8 cellular contexts compared by ENCODE assay signal in the genomic region with DNA sequence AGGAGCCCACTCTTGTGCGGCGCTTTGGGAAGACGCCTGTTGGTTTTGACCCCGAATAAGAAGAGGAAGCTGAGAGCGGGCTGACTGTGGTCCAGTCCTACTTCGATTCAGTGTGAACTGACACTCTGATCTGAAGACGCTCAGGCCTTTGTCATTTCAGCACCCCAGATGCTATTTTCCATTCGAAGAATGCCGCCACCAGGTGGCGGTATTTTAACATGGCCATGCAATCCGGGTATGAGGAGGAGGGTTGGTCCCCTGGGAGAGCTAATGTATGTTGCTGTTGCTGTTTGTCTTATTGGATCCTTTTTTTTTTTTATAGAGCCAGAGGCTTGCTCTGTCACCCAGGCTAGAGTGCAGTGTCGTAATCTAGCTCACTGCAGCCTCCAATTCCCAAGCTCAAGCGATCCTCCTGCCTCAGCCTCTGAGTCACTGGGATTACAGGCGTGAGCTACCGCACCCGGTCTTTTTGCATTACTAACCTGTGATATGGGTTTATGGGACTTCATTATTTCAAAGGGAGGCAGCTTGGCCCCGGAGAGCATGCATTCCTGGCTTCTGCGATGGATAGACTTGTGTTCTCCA. TPM values are rescaled to one million over a fixed set of nuclear protein-coding genes. Genes with fewer than 3 reads are reported as not detected.
A peak's percentile ranks its signal among the peaks of the same experiment; 100 is the strongest.
DNase-seq lines count a peak whose midpoint lies in the region; ATAC-seq and TF ChIP-seq lines count a peak whose summit lies in the region.

No MANE protein-coding gene starts in this region.

- H3K4me3 ChIP-seq in HEK293 (ENCODE audit: low read depth, low read length), result peak overlapping the region; percentile 58
- peak overlapping the region; percentile 99 for H3K4me3 ChIP-seq in parathyroid adenoma (ENCODE audit: low read depth, low read length)
- H3K4me3 ChIP-seq in tibial nerve, result peak overlapping the region; percentile 69 to 86 (median 84)

- H3K9me3 Mint-ChIP-seq in activated naive CD8-positive, alpha-beta T cell treated with anti-CD3 and anti-CD28 coated beads for 36 hours, result no peaks in the 10 kb centered on the region

- peaks cover 19% of the 10 kb centered on the region for H3K36me3 Mint-ChIP-seq in activated naive CD8-positive, alpha-beta T cell treated with anti-CD3 and anti-CD28 coated beads for 36 hours

- peaks cover 23% of the 10 kb centered on the region for H3K79me2 ChIP-seq in parathyroid adenoma

- H3K4me2 ChIP-seq in parathyroid adenoma (ENCODE audit: low read length), result peak overlapping the region; percentile 100

- intact Hi-C loops in Right ventricle myocardium superior (cut with DNase I), result loop anchor here (5.0 to 10.0 kb wide), 3 partner anchors 58 to 308 kb away; no protein-coding TSS in a partner anchor

- H3K4me1 Mint-ChIP-seq in activated naive CD8-positive, alpha-beta T cell treated with anti-CD3 and anti-CD28 coated beads for 36 hours, result peaks cover 35% of the 10 kb centered on the region

- ATAC-seq in SK-N-SH treated with all-trans-retinoic acid at 6 μM for 48 hours (peak; percentile 73), Right ventricle myocardium superior (ENCODE audit: poor library complexity) (peak; percentile 78)

- TF ChIP-seq EP300 in tibial nerve (IDR thresholded peaks at IDR 0.05), result no peak

- peak overlapping the region; percentile 100 for H3K27ac Mint-ChIP-seq in activated naive CD8-positive, alpha-beta T cell treated with anti-CD3 and anti-CD28 coated beads for 36 hours

- H3K27me3 Mint-ChIP-seq in activated naive CD8-positive, alpha-beta T cell treated with anti-CD3 and anti-CD28 coated beads for 36 hours, result no peaks in the 10 kb centered on the region

- TF ChIP-seq POLR2A in tibial nerve (IDR thresholded peaks at IDR 0.05), result no peak

- H3K27me3 ChIP-seq in parathyroid adenoma (ENCODE audit: control insufficient read depth, insufficient read depth, low read length) (no peaks in the 10 kb centered on the region), tibial nerve (no peaks in the 10 kb centered on the region)

- WGBS in tibial nerve, 2 donors, result 26 to 28% methylated on average over 18 of the region's 18 CpGs

- POLR2A ChIA-PET in HEK293 (lab: Yijun Ruan, JAX), result interaction anchor here (0.5 to 4.2 kb wide), 34 partner anchors 8 to 875 kb away, joined by 3 to 60 read pairs (median 5); a partner anchor contains a TSS

- peaks cover 0 to 25% of the 10 kb centered on the region in 2 experiments; a peak in 2 of 3 replicates for H3K36me3 ChIP-seq in HEK293 (ENCODE audit: control insufficient read depth in 2 of 2, insufficient read depth in 1 of 2, low read length in 2 of 2)
- no peaks in the 10 kb centered on the region for H3K36me3 ChIP-seq in parathyroid adenoma (ENCODE audit: control insufficient read depth, insufficient read depth, low read length)
- peaks cover 0 to 20% (median 7%) of the 10 kb centered on the region in 3 donors for H3K36me3 ChIP-seq in tibial nerve

- H3K9me3 ChIP-seq in HEK293 (ENCODE audit: control insufficient read depth, insufficient read depth, low read depth, low read length) (no peaks in the 10 kb centered on the region), parathyroid adenoma (ENCODE audit: control insufficient read depth, low read length) (no peaks in the 10 kb centered on the region), tibial nerve (no peaks in the 10 kb centered on the region)

- H3K4me3 Mint-ChIP-seq in activated naive CD8-positive, alpha-beta T cell treated with anti-CD3 and anti-CD28 coated beads for 36 hours, result peak overlapping the region; percentile 96

- H3K9ac ChIP-seq in parathyroid adenoma, result no peak overlapping the region

- peak overlapping the region; percentile 53; the same call in 1 of the 2 replicates for H3K27ac ChIP-seq in HEK293 (ENCODE audit: extremely low read depth, low read depth, low read length)
- H3K27ac ChIP-seq in parathyroid adenoma, result peak overlapping the region; percentile 68
- peak overlapping the region; percentile 90 to 99 (median 96) for H3K27ac ChIP-seq in tibial nerve

- H3K4me1 ChIP-seq in HEK293 (ENCODE audit: control insufficient read depth, insufficient read depth, low read length) (no peaks in the 10 kb centered on the region), parathyroid adenoma (no peaks in the 10 kb centered on the region), tibial nerve (peaks cover 0 to 41% (median 6%) of the 10 kb centered on the region in 4 donors)

- TF ChIP-seq CTCF in HEK293 (tag by site-specific recombination; IDR thresholded peaks at IDR 0.05), result peak; percentile 92
- peak; percentile 90 for TF ChIP-seq CTCF in parathyroid adenoma (IDR thresholded peaks at IDR 0.05)
- peak; percentile 80 to 94 (median 91) for TF ChIP-seq CTCF in tibial nerve (IDR thresholded peaks at IDR 0.05)

- CTCF ChIA-PET in HEK293 (lab: Yijun Ruan, JAX), result interaction anchor here (0.5 to 2.6 kb wide), 39 partner anchors 9 to 450 kb away, joined by 3 to 26 read pairs (median 4); a partner anchor contains a TSS

- peak overlapping the region; percentile 89 for H2AFZ ChIP-seq in parathyroid adenoma

- peak; percentile 90 for DNase-seq in EH (ENCODE audit: low read depth)
- DNase-seq in NCI-H1048 (lab: John Stamatoyannopoulos, UW), result peak; percentile 55
- peak; percentile 81 for DNase-seq in activated naive CD8-positive, alpha-beta T cell treated with anti-CD3 and anti-CD28 coated beads for 36 hours
- peak; percentile 91 for DNase-seq in Right ventricle myocardium superior
- DNase-seq in tibial nerve (ENCODE audit: low spot score in 2 of 2), result peak; percentile 91 to 97

TF ChIP-seq in HEK293, 187 proteins besides CTCF, POLR2A, EP300 and RAD21 (continues in another document):
- TF ChIP-seq KLF7 (tag by site-specific recombination; IDR thresholded peaks at IDR 0.05; ENCODE audit: borderline replicate concordance) (no peak), ZNF350 (tag by site-specific recombination; IDR thresholded peaks at IDR 0.05) (no peak), ZNF394 (tag by site-specific recombination; IDR thresholded peaks at IDR 0.05; ENCODE audit: borderline replicate concordance) (0 out of 2 replicates have a peak, but pooled peaks have one; percentile 47), ZNF48 (tag by site-specific recombination; IDR thresholded peaks at IDR 0.05) (no peak), ZNF433 (tag by site-specific recombination; IDR thresholded peaks at IDR 0.05; ENCODE audit: low read depth) (no peak), MZF1 (tag by site-specific recombination; IDR thresholded peaks at IDR 0.05; ENCODE audit: borderline replicate concordance) (no peak; the same call in 1 of the 2 replicates)
- TF ChIP-seq, protein P1, sequence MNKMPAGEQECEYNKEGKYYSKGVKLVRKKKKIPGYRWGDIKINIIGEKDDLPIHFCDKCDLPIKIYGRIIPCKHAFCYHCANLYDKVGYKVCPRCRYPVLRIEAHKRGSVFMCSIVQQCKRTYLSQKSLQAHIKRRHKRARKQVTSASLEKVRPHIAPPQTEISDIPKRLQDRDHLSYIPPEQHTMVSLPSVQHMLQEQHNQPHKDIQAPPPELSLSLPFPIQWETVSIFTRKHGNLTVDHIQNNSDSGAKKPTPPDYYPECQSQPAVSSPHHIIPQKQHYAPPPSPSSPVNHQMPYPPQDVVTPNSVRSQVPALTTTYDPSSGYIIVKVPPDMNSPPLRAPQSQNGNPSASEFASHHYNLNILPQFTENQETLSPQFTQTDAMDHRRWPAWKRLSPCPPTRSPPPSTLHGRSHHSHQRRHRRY (tag by site-specific recombination; IDR thresholded peaks at IDR 0.05), result no peak

TF ChIP-seq in SK-N-SH treated with all-trans-retinoic acid at 6 μM for 48 hours, 23 proteins besides CTCF, POLR2A, EP300 and RAD21 (continues in another document):
- no peak for TF ChIP-seq PPARA (CRISPR knock-in tag; IDR thresholded peaks at IDR 0.05; ENCODE audit: borderline replicate concordance)
- TF ChIP-seq, protein P2, sequence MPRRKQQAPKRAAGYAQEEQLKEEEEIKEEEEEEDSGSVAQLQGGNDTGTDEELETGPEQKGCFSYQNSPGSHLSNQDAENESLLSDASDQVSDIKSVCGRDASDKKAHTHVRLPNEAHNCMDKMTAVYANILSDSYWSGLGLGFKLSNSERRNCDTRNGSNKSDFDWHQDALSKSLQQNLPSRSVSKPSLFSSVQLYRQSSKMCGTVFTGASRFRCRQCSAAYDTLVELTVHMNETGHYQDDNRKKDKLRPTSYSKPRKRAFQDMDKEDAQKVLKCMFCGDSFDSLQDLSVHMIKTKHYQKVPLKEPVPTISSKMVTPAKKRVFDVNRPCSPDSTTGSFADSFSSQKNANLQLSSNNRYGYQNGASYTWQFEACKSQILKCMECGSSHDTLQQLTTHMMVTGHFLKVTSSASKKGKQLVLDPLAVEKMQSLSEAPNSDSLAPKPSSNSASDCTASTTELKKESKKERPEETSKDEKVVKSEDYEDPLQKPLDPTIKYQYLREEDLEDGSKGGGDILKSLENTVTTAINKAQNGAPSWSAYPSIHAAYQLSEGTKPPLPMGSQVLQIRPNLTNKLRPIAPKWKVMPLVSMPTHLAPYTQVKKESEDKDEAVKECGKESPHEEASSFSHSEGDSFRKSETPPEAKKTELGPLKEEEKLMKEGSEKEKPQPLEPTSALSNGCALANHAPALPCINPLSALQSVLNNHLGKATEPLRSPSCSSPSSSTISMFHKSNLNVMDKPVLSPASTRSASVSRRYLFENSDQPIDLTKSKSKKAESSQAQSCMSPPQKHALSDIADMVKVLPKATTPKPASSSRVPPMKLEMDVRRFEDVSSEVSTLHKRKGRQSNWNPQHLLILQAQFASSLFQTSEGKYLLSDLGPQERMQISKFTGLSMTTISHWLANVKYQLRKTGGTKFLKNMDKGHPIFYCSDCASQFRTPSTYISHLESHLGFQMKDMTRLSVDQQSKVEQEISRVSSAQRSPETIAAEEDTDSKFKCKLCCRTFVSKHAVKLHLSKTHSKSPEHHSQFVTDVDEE (CRISPR knock-in tag; IDR thresholded peaks at IDR 0.05), result no peak
- no peak for TF ChIP-seq ZFP30 (CRISPR knock-in tag; IDR thresholded peaks at IDR 0.05)
- TF ChIP-seq ESRRG (CRISPR knock-in tag; IDR thresholded peaks at IDR 0.05), result no peak
- TF ChIP-seq ZNF8 (CRISPR knock-in tag; IDR thresholded peaks at IDR 0.05), result no peak

RNA-seq across cellular contexts. Expression of a gene that starts 0.8 kb away (rescaled TPM):
- 100 to 1,000 TPM; 125 to 136 TPM for total RNA-seq in activated naive CD8-positive, alpha-beta T cell treated with anti-CD3 and anti-CD28 coated beads for 36 hours
- total RNA-seq in Right ventricle myocardium superior (116 TPM), tibial nerve (10 to 100 TPM; 60.1 to 91.3 (median 77.1) TPM)

RNA-seq across cellular contexts. Expression of a gene that starts 18.3 kb away (rescaled TPM):
- under 1 TPM; 0.44 to 0.52 TPM for total RNA-seq in activated naive CD8-positive, alpha-beta T cell treated with anti-CD3 and anti-CD28 coated beads for 36 hours
- 0.16 TPM for total RNA-seq in Right ventricle myocardium superior
- total RNA-seq in tibial nerve, result 1 to 10 TPM in 3 of 4 donors, under 1 TPM in 1; 0.66 to 7.2 (median 3.0) TPM

RNA-seq across cellular contexts. Expression of a gene that starts 24.1 kb away (rescaled TPM):
- total RNA-seq in activated naive CD8-positive, alpha-beta T cell treated with anti-CD3 and anti-CD28 coated beads for 36 hours, result 10 to 100 TPM; 14.4 to 14.8 TPM
- total RNA-seq in Right ventricle myocardium superior, result 9.4 TPM
- 10 to 100 TPM; 11.6 to 26.4 (median 16.1) TPM for total RNA-seq in tibial nerve

RNA-seq across cellular contexts. Expression of a gene that starts 29.6 kb away (rescaled TPM):
- 1 to 10 TPM; 2.1 to 3.2 TPM for total RNA-seq in activated naive CD8-positive, alpha-beta T cell treated with anti-CD3 and anti-CD28 coated beads for 36 hours
- total RNA-seq in Right ventricle myocardium superior (10.9 TPM), tibial nerve (not detected)

RNA-seq across cellular contexts. Expression of a gene that starts 40.6 kb away (rescaled TPM):
- total RNA-seq in activated naive CD8-positive, alpha-beta T cell treated with anti-CD3 and anti-CD28 coated beads for 36 hours, result 10 to 100 TPM; 31.8 to 32.4 TPM
- total RNA-seq in Right ventricle myocardium superior (27.5 TPM), tibial nerve (10 to 100 TPM; 11.1 to 31.2 (median 20.9) TPM)

Comparison
In these comparisons a context has a peak if more than half of its experiments do, and no peak if none do; other contexts are left out.
1. Peak in every context shown above with its lines: DNase-seq, ATAC-seq, H3K4me3 ChIP-seq and H3K27ac ChIP-seq.